1 cellular context compared by ENCODE assay signal in the genomic region with DNA sequence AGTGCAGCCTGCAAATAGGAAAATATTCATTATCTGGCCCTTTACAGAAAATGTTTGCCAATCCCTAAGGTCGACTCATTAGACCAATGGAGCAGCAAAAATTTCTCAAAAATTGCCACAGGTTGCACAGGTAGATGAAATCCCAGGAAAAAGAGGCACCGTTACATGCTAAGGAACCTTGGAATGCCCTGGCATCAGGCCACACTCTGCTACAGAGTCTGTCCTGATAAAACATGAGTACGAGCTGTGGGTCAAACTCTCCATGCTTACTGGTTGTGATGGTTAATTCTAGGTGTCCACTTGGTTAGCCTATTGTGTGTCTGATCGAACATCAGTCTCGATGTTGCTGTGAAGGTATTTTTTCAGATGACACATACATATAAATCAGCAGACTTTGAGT.
TF ChIP-seq lines count a peak whose summit lies in the region.

No MANE protein-coding gene starts in this region.

TF ChIP-seq in H1, 55 proteins besides CTCF, POLR2A, EP300 and RAD21:
- TF ChIP-seq EZH2 (IDR thresholded peaks at IDR 0.05; ENCODE audit: low read depth, low read length, severe bottlenecking) (no peak), BRCA1 (IDR thresholded peaks at IDR 0.05; ENCODE audit: low read depth, low read length) (no peak), PHF8 (conservative IDR thresholded peaks at IDR 0.05; ENCODE audit: low read depth, low read length) (no peak), KDM5A (IDR thresholded peaks at IDR 0.05; ENCODE audit: low read length) (no peak), TAF7 (optimal IDR thresholded peaks at IDR 0.05; ENCODE audit: borderline replicate concordance, low read depth, low read length) (no peak), BACH1 (IDR thresholded peaks at IDR 0.05; ENCODE audit: low read length) (no peak), GTF2F1 (IDR thresholded peaks at IDR 0.05; ENCODE audit: borderline replicate concordance, low read depth, low read length) (no peak), TEAD4 (IDR thresholded peaks at IDR 0.05; ENCODE audit: low read depth, low read length) (no peak), CHD1 (IDR thresholded peaks at IDR 0.05; ENCODE audit: low read depth, low read length) (no peak), CEBPB (IDR thresholded peaks at IDR 0.05; ENCODE audit: low read depth, low read length) (no peak), HDAC2 (IDR thresholded peaks at IDR 0.05; ENCODE audit: borderline replicate concordance in 1 of 2, low read depth in 2 of 2, low read length in 2 of 2) (no peak), KDM4A (IDR thresholded peaks at IDR 0.05; ENCODE audit: low read depth, low read length, severe bottlenecking) (no peak), POU5F1 (IDR thresholded peaks at IDR 0.05; ENCODE audit: low read depth, low read length) (no peak), MAFK (IDR thresholded peaks at IDR 0.05; ENCODE audit: low read depth, low read length) (no peak), TCF12 (IDR thresholded peaks at IDR 0.05; ENCODE audit: low read depth, low read length) (no peak)
